ENCODE assay signal across 1 cellular context in genomic region chr19:51351266-51351990, GRCh38.
TF ChIP-seq lines count a peak whose summit lies in the region.

No MANE protein-coding gene starts in this region.

TF ChIP-seq in A549, 52 proteins besides CTCF, POLR2A, EP300 and RAD21 (continued from another document):
- TF ChIP-seq MAX (IDR thresholded peaks at IDR 0.05) (no peak), PBX3 (IDR thresholded peaks at IDR 0.05) (no peak), KDM1A (IDR thresholded peaks at IDR 0.05; ENCODE audit: low read depth) (no peak), E2F6 (IDR thresholded peaks at IDR 0.05; ENCODE audit: borderline replicate concordance, low read depth) (no peak), ZC3H11A (IDR thresholded peaks at IDR 0.05) (no peak), NFE2L2 (conservative IDR thresholded peaks at IDR 0.05; ENCODE audit: low read length) (no peak), NPAS2 (CRISPR knock-in tag; IDR thresholded peaks at IDR 0.05; ENCODE audit: borderline replicate concordance) (no peak), JUN (IDR thresholded peaks at IDR 0.05) (no peak)
